In genomic region chr1:202919615-202920014, GRCh38 we compare ENCODE assay signal across 24 cellular contexts. TPM values are rescaled to one million over a fixed set of nuclear protein-coding genes. Genes with fewer than 3 reads are reported as not detected.
DNase-seq lines count a peak whose midpoint lies in the region; ATAC-seq, FAIRE-seq and TF ChIP-seq lines count a peak whose summit lies in the region.
"Had no signal": no experiment of that assay in that cellular context is flagged by ENCODE, and none has a peak within 500 bp of the region (broad histone marks: within the 10 kb centered on the region; RNA-seq: fewer than 3 reads in every experiment).

No MANE protein-coding gene starts in this region.

- H3K4me2 ChIP-seq in PC-3 (ENCODE audit: low read length), result no peak overlapping the region
- H3K4me2 ChIP-seq: BLaER1, GM23338 had no signal

- TF ChIP-seq CTCF in PC-3 (conservative IDR thresholded peaks at IDR 0.05; ENCODE audit: low read depth, low read length), result no peak

- intact Hi-C loops in PC-3 (cut with micrococcal nuclease), result no loop called here
- intact Hi-C loops in left colon (cut with DNase I, micrococcal nuclease), result no loop called here

- H3K27ac ChIP-seq in PC-3 (ENCODE audit: low read length), result no peak overlapping the region
- H3K27ac ChIP-seq: BLaER1 had no signal

- H2AFZ ChIP-seq in PC-3 (ENCODE audit: low read length), result no peak overlapping the region
- H2AFZ ChIP-seq: GM23338 had no signal

- H3K4me1 ChIP-seq in PC-3 (ENCODE audit: insufficient read depth, low read length), result peaks cover 17% of the 10 kb centered on the region

- CTCF ChIA-PET in PC-3 (lab: Charles Lee), result no interaction called here

- TF ChIP-seq POLR2A in GM12892 (IDR thresholded peaks at IDR 0.05; ENCODE audit: low read depth, low read length), result no peak

- H3K27ac Mint-ChIP-seq in natural killer cell treated with Interleukin-12 subunit alpha and Interleukin-12 subunit beta and Interleukin-15 and Interleukin-18, amount 100 ng/mL, for 72 hours, result no peak overlapping the region
- H3K27ac Mint-ChIP-seq: B cell; CD14-positive monocyte; CD4-positive, alpha-beta T cell; GM23338; H9 had no signal

- no peaks in the 10 kb centered on the region for H3K4me1 Mint-ChIP-seq in natural killer cell treated with Interleukin-12 subunit alpha and Interleukin-12 subunit beta and Interleukin-15 and Interleukin-18, amount 100 ng/mL, for 72 hours (ENCODE audit: low read depth in 2 of 2)
- H3K4me1 Mint-ChIP-seq: GM23338, H9 had no signal

- H3K79me2 ChIP-seq in PC-3 (ENCODE audit: low read length), result no peaks in the 10 kb centered on the region; the same call in 1 of the 2 replicates

- peaks cover 9% of the 10 kb centered on the region for H3K36me3 Mint-ChIP-seq in natural killer cell treated with Interleukin-12 subunit alpha and Interleukin-12 subunit beta and Interleukin-15 and Interleukin-18, amount 100 ng/mL, for 72 hours

- no peak overlapping the region for H3K4me3 ChIP-seq in PC-3 (ENCODE audit: low read length)
- H3K4me3 ChIP-seq: BLaER1, GM12878, GM23338 had no signal

- ATAC-seq in PC-3 (peak; percentile 59), left colon (peak; percentile 91), GM18909 (IDR thresholded peaks at IDR 0.05; ENCODE audit: poor library complexity, unreplicated experiment) (no peak), HG03095 (IDR thresholded peaks at IDR 0.05; ENCODE audit: unreplicated experiment) (no peak), GM18868 (IDR thresholded peaks at IDR 0.05; ENCODE audit: unreplicated experiment) (no peak)
- no peak for ATAC-seq in natural killer cell treated with Interleukin-12 subunit alpha and Interleukin-12 subunit beta and Interleukin-15 and Interleukin-18, amount 100 ng/mL, for 72 hours
- ATAC-seq: GM12878, GM23338, HCT116 had no signal

- no peak overlapping the region for H3K9ac ChIP-seq in PC-3 (ENCODE audit: low read length)
- H3K9ac ChIP-seq: BLaER1 had no signal

- FAIRE-seq in GM12892 (lab: Jason Lieb, UNC), result peak; percentile 57
- FAIRE-seq: A204.1, D721Med, GM12878, GM18507, GM19239 had no signal

- H4K20me1 ChIP-seq in PC-3 (ENCODE audit: low read length), result no peaks in the 10 kb centered on the region
- H4K20me1 ChIP-seq: BLaER1 had no signal

- no peaks in the 10 kb centered on the region for H3F3A ChIP-seq in PC-3 (ENCODE audit: low read length, unreplicated experiment)

- H3K9me3 Mint-ChIP-seq in natural killer cell treated with Interleukin-12 subunit alpha and Interleukin-12 subunit beta and Interleukin-15 and Interleukin-18, amount 100 ng/mL, for 72 hours, result no peaks in the 10 kb centered on the region
- H3K9me3 Mint-ChIP-seq: CD14-positive monocyte; CD4-positive, alpha-beta T cell; CD8-positive, alpha-beta memory T cell; GM23338; H9 had no signal

- no TSS peak for BruUV-seq in PC-3 (replicated peaks; lab: Mats Ljungman, UMichigan)

- H3K4me3 Mint-ChIP-seq in natural killer cell treated with Interleukin-12 subunit alpha and Interleukin-12 subunit beta and Interleukin-15 and Interleukin-18, amount 100 ng/mL, for 72 hours, result no peak overlapping the region
- H3K4me3 Mint-ChIP-seq: B cell; CD14-positive monocyte; CD4-positive, alpha-beta T cell; CD8-positive, alpha-beta memory T cell; GM23338; H9 had no signal

- no peak for DNase-seq in GM12892 (ENCODE audit: insufficient read length)
- no peak for DNase-seq in PC-3
- no peak for DNase-seq in left colon
- DNase-seq in natural killer cell treated with Interleukin-12 subunit alpha and Interleukin-12 subunit beta and Interleukin-15 and Interleukin-18, amount 100 ng/mL, for 72 hours (ENCODE audit: low spot score), result no peak
- DNase-seq: CD4-positive, alpha-beta T cell; CD8-positive, alpha-beta memory T cell; DMS 273 treated with DMSO at 0.1 percent for 48 hours; DMS79; EL; GDM1; H9 had no signal

- H3K27me3 Mint-ChIP-seq in natural killer cell treated with Interleukin-12 subunit alpha and Interleukin-12 subunit beta and Interleukin-15 and Interleukin-18, amount 100 ng/mL, for 72 hours, result no peaks in the 10 kb centered on the region
- H3K27me3 Mint-ChIP-seq: B cell; CD4-positive, alpha-beta T cell; CD8-positive, alpha-beta memory T cell had no signal

- H3K9me3 ChIP-seq in PC-3 (ENCODE audit: low read length), result no peaks in the 10 kb centered on the region
- H3K9me3 ChIP-seq: BLaER1 had no signal

- H3K9me2 ChIP-seq in PC-3 (replicated peaks; ENCODE audit: low read length), result no peaks in the 10 kb centered on the region

- peaks cover 26% of the 10 kb centered on the region for H3K36me3 ChIP-seq in PC-3 (ENCODE audit: low read depth, low read length)

- H3K27me3 ChIP-seq in PC-3 (ENCODE audit: low read length), result no peaks in the 10 kb centered on the region
- H3K27me3 ChIP-seq: BLaER1 had no signal

- POLR2A ChIA-PET in PC-3 (lab: Charles Lee; ENCODE audit: unreplicated experiment), result no interaction called here

RNA-seq across cellular contexts. Expression of gene KLHL12, which starts 7.4 kb away (rescaled TPM):
- polyA plus RNA-seq in GM12892 (2012; ENCODE audit: missing spikeins), result 30.6 TPM
- total RNA-seq in PC-3 (2014; rRNA removed) (25.2 and 26.7 TPM in 2 replicates), left colon (10 to 100 TPM; 28.9 to 35.0 TPM)
- 10 to 100 TPM; 25.1 to 43.1 TPM for total RNA-seq in natural killer cell treated with Interleukin-12 subunit alpha and Interleukin-12 subunit beta and Interleukin-15 and Interleukin-18, amount 100 ng/mL, for 72 hours

RNA-seq across cellular contexts. Expression of gene RABIF, which starts 30.7 kb away (rescaled TPM):
- 6.1 TPM for polyA plus RNA-seq in GM12892 (2012; ENCODE audit: missing spikeins)
- 14.8 and 15.5 TPM in 2 replicates for total RNA-seq in PC-3 (2014; rRNA removed)
- total RNA-seq in left colon, result 10 to 100 TPM; 12.0 to 14.3 TPM
- 10 to 100 TPM; 16.1 to 18.5 TPM for total RNA-seq in natural killer cell treated with Interleukin-12 subunit alpha and Interleukin-12 subunit beta and Interleukin-15 and Interleukin-18, amount 100 ng/mL, for 72 hours

RNA-seq across cellular contexts. Expression of gene ADIPOR1, which starts 38.5 kb away (rescaled TPM):
- polyA plus RNA-seq in GM12892 (2012; ENCODE audit: missing spikeins), result 50.9 TPM
- total RNA-seq in PC-3 (2014; rRNA removed), result 137 and 150 TPM in 2 replicates
- 10 to 100 TPM; 69.7 to 90.4 TPM for total RNA-seq in left colon
- total RNA-seq in natural killer cell treated with Interleukin-12 subunit alpha and Interleukin-12 subunit beta and Interleukin-15 and Interleukin-18, amount 100 ng/mL, for 72 hours, result 10 to 100 TPM; 83.3 to 92.5 TPM

RNA-seq across cellular contexts. Expression of gene CYB5R1, which starts 47.4 kb away (rescaled TPM):
- polyA plus RNA-seq in GM12892 (2012; ENCODE audit: missing spikeins), result 13.1 TPM
- total RNA-seq in PC-3 (2014; rRNA removed), result 58.7 and 66.2 TPM in 2 replicates
- total RNA-seq in left colon, result 10 to 100 TPM; 21.2 to 31.9 TPM
- total RNA-seq in natural killer cell treated with Interleukin-12 subunit alpha and Interleukin-12 subunit beta and Interleukin-15 and Interleukin-18, amount 100 ng/mL, for 72 hours, result 10 to 100 TPM; 26.3 to 35.6 TPM

Comparison
In these comparisons a context has a peak if more than half of its experiments do, and no peak if none do; other contexts are left out.
1. ATAC-seq: peak in PC-3 (single experiment) and left colon (single experiment); none in natural killer cell treated with Interleukin-12 subunit alpha and Interleukin-12 subunit beta and Interleukin-15 and Interleukin-18, amount 100 ng/mL, for 72 hours (0 of 2), GM18909 (single experiment), HG03095 (single experiment) and GM18868 (single experiment).